ENCODE assay signal across 1 cellular context in genomic region chr6:111660531-111660930, GRCh38.
TF ChIP-seq lines count a peak whose summit lies in the region.

No MANE protein-coding gene starts in this region.

TF ChIP-seq in K562, 482 proteins besides CTCF, POLR2A, EP300 and RAD21 (continued from another document):
- no peak for TF ChIP-seq POLR2AphosphoS5 (IDR thresholded peaks at IDR 0.05; ENCODE audit: control insufficient read depth, insufficient read depth, low read depth, low read length)
